8 cellular contexts compared by ENCODE assay signal in genomic region chr9:79571309-79572031, GRCh38. TPM values are rescaled to one million over a fixed set of nuclear protein-coding genes. Genes with fewer than 3 reads are reported as not detected.
DNase-seq lines count a peak whose midpoint lies in the region; ATAC-seq and TF ChIP-seq lines count a peak whose summit lies in the region.

TSS of gene TLE4 (plus strand) at chr9:79571965. CDS start at chr9:79572791, 826 bp downstream.

- peak within 1 kb of the TSS; percentile 54 for H3K27ac Mint-ChIP-seq in chondrocyte (ENCODE audit: unreplicated experiment)

- H3K36me3 Mint-ChIP-seq in chondrocyte (ENCODE audit: low read depth), result peaks cover 5% of the 10 kb centered on the region

- peak within 1 kb of the TSS; percentile 83 for H3K4me3 ChIP-seq in AG10803 (ENCODE audit: low read length)

- DNase-seq in AG10803 (ENCODE audit: low read depth), result peak; percentile 100
- peak; percentile 95 for DNase-seq in NCI-H446 treated with DMSO at 0.1 percent for 48 hours (lab: John Stamatoyannopoulos, UW)
- peak; percentile 95 to 98 for DNase-seq in activated CD4-positive, alpha-beta T cell treated with anti-CD3 and anti-CD28 coated beads for 24 hours (ENCODE audit: low read depth in 2 of 2)
- peak; percentile 100 for DNase-seq in chondrocyte (ENCODE audit: low spot score)
- DNase-seq in islet precursor cell, result peak; percentile 100
- peak; percentile 99 for DNase-seq in stimulated activated CD4-positive, alpha-beta T cell treated with anti-CD3 and anti-CD28 coated beads, Interleukin-12 subunit alpha, Interleukin-12 subunit beta, amount 100 ng/mL, for 4 hours

- H3K4me3 Mint-ChIP-seq in chondrocyte (ENCODE audit: unreplicated experiment), result peak within 1 kb of the TSS; percentile 91

- no peak for TF ChIP-seq CTCF in AG10803 (conservative IDR thresholded peaks at IDR 0.05; ENCODE audit: low read length)
- TF ChIP-seq CTCF in chondrocyte (IDR thresholded peaks at IDR 0.05), result no peak

- ATAC-seq in GM19043 (IDR thresholded peaks at IDR 0.05; ENCODE audit: low read depth, unreplicated experiment) (peak; percentile 75), HG03378 (IDR thresholded peaks at IDR 0.05; ENCODE audit: unreplicated experiment) (peak; percentile 94)

- H3K27me3 Mint-ChIP-seq in chondrocyte (ENCODE audit: low read depth), result no peaks in the 10 kb centered on the region

- H3K9me3 Mint-ChIP-seq in chondrocyte (ENCODE audit: low read depth), result no peaks in the 10 kb centered on the region

- peaks cover 31% of the 10 kb centered on the region for H3K4me1 Mint-ChIP-seq in chondrocyte (ENCODE audit: low read depth)

RNA-seq across cellular contexts. Expression of gene TLE4, which starts in this region (rescaled TPM):
- total RNA-seq in chondrocyte, result 62.3 to 82.5 TPM (median 66.0 TPM) in 3 replicates

Comparison
In these comparisons a context has a peak if more than half of its experiments do, and no peak if none do; other contexts are left out.
1. Peak in every context shown above with its lines: DNase-seq, ATAC-seq and H3K4me3 ChIP-seq.